ENCODE assay signal across 16 cellular contexts in genomic region chr22:35752172-35752832, GRCh38. TPM values are rescaled to one million over a fixed set of nuclear protein-coding genes. Genes with fewer than 3 reads are reported as not detected.
DNase-seq lines count a peak whose midpoint lies in the region; ATAC-seq lines count a peak whose summit lies in the region.
"Had no signal": no experiment of that assay in that cellular context is flagged by ENCODE, and none has a peak within 500 bp of the region (broad histone marks: within the 10 kb centered on the region; RNA-seq: fewer than 3 reads in every experiment).

No MANE protein-coding gene starts in this region.

- H3K27ac Mint-ChIP-seq in CD8-positive, alpha-beta memory T cell = peak overlapping the region in 1 of 8 donors; percentile 36
- H3K27ac Mint-ChIP-seq: activated naive CD4-positive, alpha-beta T cell treated with anti-CD3 and anti-CD28 coated beads, Interleukin-2, amount 10 ng/mL, durations not matched to agents 7 days and 5 days had no signal

- DNase-seq in left ventricle myocardium superior = no peak
- no peak for DNase-seq in left cardiac atrium
- DNase-seq in RPMI8226 = peak; percentile 50
- DNase-seq in SJCRH30 = no peak
- no peak for DNase-seq in stimulated activated CD4-positive, alpha-beta T cell treated with anti-CD3 and anti-CD28 coated beads, Interleukin-1b, Interleukin-23, amount 100 ng/mL, for 48 hours
- DNase-seq in CD8-positive, alpha-beta memory T cell = no peak
- DNase-seq: activated naive CD4-positive, alpha-beta T cell treated with anti-CD3 and anti-CD28 coated beads, Interleukin-2, amount 10 ng/mL, durations not matched to agents 7 days and 5 days; erythroblast; lower lobe of right lung; NCI-H226; stimulated activated CD4-positive, alpha-beta T cell treated with anti-CD3 and anti-CD28 coated beads, Interleukin-15, amount 100 ng/mL, for 24 hours had no signal

- peaks cover 0 to 1% of the 10 kb centered on the region in 2 donors for H3K27me3 Mint-ChIP-seq in CD8-positive, alpha-beta memory T cell
- H3K27me3 Mint-ChIP-seq: activated naive CD4-positive, alpha-beta T cell treated with anti-CD3 and anti-CD28 coated beads, Interleukin-2, amount 10 ng/mL, durations not matched to agents 7 days and 5 days had no signal

- H3K27me3 ChIP-seq in iPS-20b (ENCODE audit: insufficient read depth, low read length) (no peaks in the 10 kb centered on the region), SJCRH30 (no peaks in the 10 kb centered on the region)
- no peaks in the 10 kb centered on the region for H3K27me3 ChIP-seq in CD8-positive, alpha-beta memory T cell (ENCODE audit: insufficient read depth, low read length, poor library complexity, severe bottlenecking)
- H3K27me3 ChIP-seq: hepatocyte had no signal

- H3K4me1 Mint-ChIP-seq in CD8-positive, alpha-beta memory T cell = no peaks in the 10 kb centered on the region

- ATAC-seq in left ventricle myocardium superior (peak; percentile 69), left cardiac atrium (no peak), HG02884 (IDR thresholded peaks at IDR 0.05; ENCODE audit: unreplicated experiment) (no peak)

- H3K36me3 ChIP-seq in iPS-20b (ENCODE audit: insufficient read depth, low read depth, low read length) (peaks cover 22% of the 10 kb centered on the region; the same call in 1 of the 2 replicates), SJCRH30 (peaks cover 26% of the 10 kb centered on the region)
- H3K36me3 ChIP-seq in CD8-positive, alpha-beta memory T cell (ENCODE audit: insufficient read depth, low read length) = no peaks in the 10 kb centered on the region

- no peaks in the 10 kb centered on the region for H3K36me3 Mint-ChIP-seq in CD8-positive, alpha-beta memory T cell
- H3K36me3 Mint-ChIP-seq: activated naive CD4-positive, alpha-beta T cell treated with anti-CD3 and anti-CD28 coated beads, Interleukin-2, amount 10 ng/mL, durations not matched to agents 7 days and 5 days had no signal

- H3K4me3 ChIP-seq in iPS-20b (ENCODE audit: low read length) = no peak overlapping the region
- no peak overlapping the region for H3K4me3 ChIP-seq in SJCRH30
- H3K4me3 ChIP-seq in CD8-positive, alpha-beta memory T cell (ENCODE audit: low read length) = no peak overlapping the region
- H3K4me3 ChIP-seq: hepatocyte, lower lobe of right lung had no signal

- no peaks in the 10 kb centered on the region for H3K9me3 ChIP-seq in iPS-20b (ENCODE audit: insufficient read depth, low read depth, low read length)
- no peaks in the 10 kb centered on the region for H3K9me3 ChIP-seq in SJCRH30 (replicated peaks)
- no peaks in the 10 kb centered on the region for H3K9me3 ChIP-seq in CD8-positive, alpha-beta memory T cell (ENCODE audit: low read length)
- H3K9me3 ChIP-seq: lower lobe of right lung had no signal

- intact Hi-C loops in left ventricle myocardium superior (cut with micrococcal nuclease) (no loop called here), left cardiac atrium (cut with DNase I) (loop anchor here (10.0 kb wide), 2 partner anchors 102 to 312 kb away; no protein-coding TSS in a partner anchor)

- peak overlapping the region; percentile 28; the same call in 1 of the 2 replicates for H3K9ac ChIP-seq in iPS-20b (ENCODE audit: low read depth, low read length)
- H3K9ac ChIP-seq: parathyroid adenoma had no signal

- H3K27ac ChIP-seq in iPS-20b (ENCODE audit: low read length) (no peak overlapping the region), SJCRH30 (no peak overlapping the region)
- H3K27ac ChIP-seq in CD8-positive, alpha-beta memory T cell (ENCODE audit: low read depth, low read length) = no peak overlapping the region
- H3K27ac ChIP-seq: hepatocyte, lower lobe of right lung, parathyroid adenoma had no signal

- CTCF ChIA-PET in CD8-positive, alpha-beta memory T cell (lab: Charles Lee) = no interaction called here

- no peak overlapping the region for H3K4me3 Mint-ChIP-seq in CD8-positive, alpha-beta memory T cell
- H3K4me3 Mint-ChIP-seq: activated naive CD4-positive, alpha-beta T cell treated with anti-CD3 and anti-CD28 coated beads, Interleukin-2, amount 10 ng/mL, durations not matched to agents 7 days and 5 days had no signal

- POLR2A ChIA-PET in CD8-positive, alpha-beta memory T cell (lab: Charles Lee) = no interaction called here

- no peaks in the 10 kb centered on the region for H3K9me3 Mint-ChIP-seq in CD8-positive, alpha-beta memory T cell
- H3K9me3 Mint-ChIP-seq: activated naive CD4-positive, alpha-beta T cell treated with anti-CD3 and anti-CD28 coated beads, Interleukin-2, amount 10 ng/mL, durations not matched to agents 7 days and 5 days had no signal

- H3K4me1 ChIP-seq in iPS-20b (ENCODE audit: insufficient read depth, low read length) (peaks cover 57% of the 10 kb centered on the region), SJCRH30 (no peaks in the 10 kb centered on the region)
- H3K4me1 ChIP-seq in CD8-positive, alpha-beta memory T cell (ENCODE audit: insufficient read depth, low read length) = no peaks in the 10 kb centered on the region
- H3K4me1 ChIP-seq: parathyroid adenoma had no signal

RNA-seq across cellular contexts. Expression of gene APOL5, which starts 34.6 kb away (rescaled TPM):
- not detected for total RNA-seq in left ventricle myocardium superior
- not detected for total RNA-seq in left cardiac atrium
- not detected in 2 replicates for total RNA-seq in SJCRH30 (2014; rRNA removed; shearing (Covaris generic))
- not detected for total RNA-seq in CD8-positive, alpha-beta memory T cell
- not detected for polyA plus RNA-seq in CD8-positive, alpha-beta memory T cell
- total RNA-seq: hepatocyte, lower lobe of right lung, M059J had no signal
- polyA plus RNA-seq: hepatocyte had no signal
